Comparison of ENCODE assay signal across 8 cellular contexts in genomic region chr7:105876091-105876963, GRCh38. TPM values are rescaled to one million over a fixed set of nuclear protein-coding genes. Genes with fewer than 3 reads are reported as not detected.
A peak's percentile ranks its signal among the peaks of the same experiment; 100 is the strongest.
DNase-seq lines count a peak whose midpoint lies in the region; TF ChIP-seq lines count a peak whose summit lies in the region.

Gene ATXN7L1, minus strand, starts transcription at chr7:105876599. Its CDS starts 41 bp downstream, at chr7:105876558.

- CTCF ChIA-PET in activated naive CD4-positive, alpha-beta T cell treated with anti-CD3 and anti-CD28 coated beads for 36 hours (lab: Charles Lee), result interaction anchor here (0.6 to 2.3 kb wide), 15 partner anchors 8 to 219 kb away, joined by 3 to 11 read pairs (median 4); no protein-coding TSS in a partner anchor

- peak within 1 kb of the TSS; percentile 91 for H3K4me3 Mint-ChIP-seq in activated naive CD4-positive, alpha-beta T cell treated with anti-CD3 and anti-CD28 coated beads for 36 hours

- H3K9me3 Mint-ChIP-seq in activated naive CD4-positive, alpha-beta T cell treated with anti-CD3 and anti-CD28 coated beads for 36 hours, result no peaks in the 10 kb centered on the region

- no peaks in the 10 kb centered on the region for H3K36me3 Mint-ChIP-seq in activated naive CD4-positive, alpha-beta T cell treated with anti-CD3 and anti-CD28 coated beads for 36 hours (ENCODE audit: low read depth)

- H3K4me3 ChIP-seq in HAP-1 (peak within 1 kb of the TSS; percentile 85), neutrophil (ENCODE audit: low read depth in 1 of 2, low read length in 1 of 2) (peak within 1 kb of the TSS; percentile 64 to 73), subcutaneous abdominal adipose tissue (ENCODE audit: low read depth in 1 of 5, low read length in 5 of 5) (peak within 1 kb of the TSS; percentile 81 to 96 (median 92))

- DNase-seq in DMS53 (lab: John Stamatoyannopoulos, UW) (peak; percentile 99), HAP-1 (ENCODE audit: low spot score in 2 of 2) (peak; percentile 93 to 97), NCI-H1048 (lab: John Stamatoyannopoulos, UW) (peak; percentile 78), SK-N-DZ (ENCODE audit: low spot score) (peak; percentile 93), germinal center (ENCODE audit: low spot score) (peak; percentile 87)
- peak; percentile 93 for DNase-seq in activated naive CD4-positive, alpha-beta T cell treated with anti-CD3 and anti-CD28 coated beads for 36 hours

- H3K27me3 ChIP-seq in HAP-1 (ENCODE audit: low read depth), result no peaks in the 10 kb centered on the region
- H3K27me3 ChIP-seq in neutrophil, result peaks cover 56% of the 10 kb centered on the region
- H3K27me3 ChIP-seq in subcutaneous abdominal adipose tissue (ENCODE audit: control insufficient read depth in 5 of 5, insufficient read depth in 4 of 5, low read length in 5 of 5), result no peaks in the 10 kb centered on the region

- TF ChIP-seq CTCF in neutrophil (IDR thresholded peaks at IDR 0.05), result peak; percentile 71

- H3K27ac ChIP-seq in neutrophil, result no peak within 1 kb of the TSS
- peak within 1 kb of the TSS; percentile 94 for H3K27ac ChIP-seq in subcutaneous abdominal adipose tissue (ENCODE audit: low read depth, low read length)

- peak within 1 kb of the TSS; percentile 88 to 100 (median 95) for H3K9ac ChIP-seq in subcutaneous abdominal adipose tissue (ENCODE audit: low read length in 5 of 5)

- in situ Hi-C loops in HAP-1 (cut with MboI; ENCODE audit: low sequenced_read_pairs), result no loop called here

- peak within 1 kb of the TSS; percentile 82 for H3K27ac Mint-ChIP-seq in activated naive CD4-positive, alpha-beta T cell treated with anti-CD3 and anti-CD28 coated beads for 36 hours

- H3K4me1 ChIP-seq in HAP-1 (no peaks in the 10 kb centered on the region; the same call in none of the 2 replicates), neutrophil (ENCODE audit: control insufficient read depth in 1 of 2, insufficient read depth in 1 of 2, low read depth in 1 of 2, low read length in 1 of 2) (peaks cover 16 to 17% of the 10 kb centered on the region in 2 experiments), subcutaneous abdominal adipose tissue (ENCODE audit: control insufficient read depth in 5 of 5, insufficient read depth in 5 of 5, low read length in 5 of 5) (peaks cover 7 to 39% (median 35%) of the 10 kb centered on the region in 5 donors)

- peaks cover 58% of the 10 kb centered on the region for H3K4me1 Mint-ChIP-seq in activated naive CD4-positive, alpha-beta T cell treated with anti-CD3 and anti-CD28 coated beads for 36 hours (ENCODE audit: low read depth)

- intact Hi-C loops in activated naive CD4-positive, alpha-beta T cell treated with anti-CD3 and anti-CD28 coated beads for 36 hours (cut with micrococcal nuclease), result loop anchor here (1.0 to 5.0 kb wide), 10 partner anchors 14 to 932 kb away; no protein-coding TSS in a partner anchor

- H3K9me3 ChIP-seq in HAP-1, result no peaks in the 10 kb centered on the region
- no peaks in the 10 kb centered on the region for H3K9me3 ChIP-seq in neutrophil
- no peaks in the 10 kb centered on the region for H3K9me3 ChIP-seq in subcutaneous abdominal adipose tissue (ENCODE audit: control insufficient read depth in 5 of 5, low read length in 5 of 5)

- no peaks in the 10 kb centered on the region for H3K27me3 Mint-ChIP-seq in activated naive CD4-positive, alpha-beta T cell treated with anti-CD3 and anti-CD28 coated beads for 36 hours (ENCODE audit: low read depth)

- H3K36me3 ChIP-seq in HAP-1 (replicated peaks) (peaks cover 3% of the 10 kb centered on the region; the same call in 1 of the 2 replicates), neutrophil (no peaks in the 10 kb centered on the region), subcutaneous abdominal adipose tissue (ENCODE audit: control insufficient read depth in 5 of 5, insufficient read depth in 5 of 5, low read length in 5 of 5) (peaks cover 0 to 7% (median 0%) of the 10 kb centered on the region in 5 donors)

RNA-seq across cellular contexts. Expression of gene ATXN7L1, which starts in this region (rescaled TPM):
- polyA plus RNA-seq in SK-N-DZ (2014; cell fraction: cytosol; rRNA removed), result 1.9 and 3.1 TPM in 2 replicates
- polyA plus RNA-seq in SK-N-DZ (2014; cell fraction: nucleus; rRNA removed), result 0.91 and 2.3 TPM in 2 replicates
- 1 to 10 TPM; 8.8 to 9.2 TPM for total RNA-seq in activated naive CD4-positive, alpha-beta T cell treated with anti-CD3 and anti-CD28 coated beads for 36 hours
